ENCODE assay signal across 9 cellular contexts in genomic region chr1:40978886-40979240, GRCh38. TPM values are rescaled to one million over a fixed set of nuclear protein-coding genes. Genes with fewer than 3 reads are reported as not detected.
DNase-seq lines count a peak whose midpoint lies in the region; ATAC-seq, FAIRE-seq and TF ChIP-seq lines count a peak whose summit lies in the region.
"Had no signal": no experiment of that assay in that cellular context is flagged by ENCODE, and none has a peak within 500 bp of the region (broad histone marks: within the 10 kb centered on the region; RNA-seq: fewer than 3 reads in every experiment).

No MANE protein-coding gene starts in this region.

- H3K27ac ChIP-seq in kidney (ENCODE audit: low read depth in 2 of 2, low read length in 2 of 2) (peak overlapping the region; percentile 90 to 92), substantia nigra (ENCODE audit: low read depth, low read length, poor library complexity, severe bottlenecking) (peak overlapping the region; percentile 92)

- peak overlapping the region; percentile 83 to 84 for H3K9ac ChIP-seq in kidney (ENCODE audit: low read length in 2 of 2)

- H3K36me3 Mint-ChIP-seq in activated naive CD8-positive, alpha-beta T cell treated with anti-CD3 and anti-CD28 coated beads, Interleukin-2, amount 50 U/mL, for 24 hours (ENCODE audit: low read depth): peaks cover 35% of the 10 kb centered on the region

- intact Hi-C loops in kidney (cut with DNase I): no loop called here

- no peaks in the 10 kb centered on the region for H3K9me3 ChIP-seq in kidney (ENCODE audit: control insufficient read depth in 1 of 2, low read length in 2 of 2)

- no peak for TF ChIP-seq CTCF in kidney (IDR thresholded peaks at IDR 0.05; ENCODE audit: borderline replicate concordance, extremely low read depth, insufficient read depth)

- no peak for FAIRE-seq in kidney (lab: Jason Lieb, UNC)
- FAIRE-seq: A204.1 had no signal

- H3K4me1 ChIP-seq in kidney (ENCODE audit: control insufficient read depth in 1 of 2, insufficient read depth in 1 of 2, low read depth in 1 of 2, low read length in 2 of 2): peaks cover 9 to 12% of the 10 kb centered on the region in 2 donors

- H3K27me3 Mint-ChIP-seq in activated naive CD8-positive, alpha-beta T cell treated with anti-CD3 and anti-CD28 coated beads, Interleukin-2, amount 50 U/mL, for 24 hours: peaks cover 5% of the 10 kb centered on the region

- H3K4me1 Mint-ChIP-seq in activated naive CD8-positive, alpha-beta T cell treated with anti-CD3 and anti-CD28 coated beads, Interleukin-2, amount 50 U/mL, for 24 hours: peaks cover 62% of the 10 kb centered on the region

- H3K9me3 Mint-ChIP-seq in activated naive CD8-positive, alpha-beta T cell treated with anti-CD3 and anti-CD28 coated beads, Interleukin-2, amount 50 U/mL, for 24 hours: no peaks in the 10 kb centered on the region

- peak overlapping the region; percentile 89 for H3K27ac Mint-ChIP-seq in activated naive CD8-positive, alpha-beta T cell treated with anti-CD3 and anti-CD28 coated beads, Interleukin-2, amount 50 U/mL, for 24 hours

- peak overlapping the region; percentile 86 to 87 for H3K4me3 ChIP-seq in kidney (ENCODE audit: low read length in 2 of 2)

- ATAC-seq in activated naive CD8-positive, alpha-beta T cell treated with anti-CD3 and anti-CD28 coated beads, Interleukin-2, amount 50 U/mL, for 24 hours: no peak
- no peak for ATAC-seq in GM18870 (IDR thresholded peaks at IDR 0.05; ENCODE audit: unreplicated experiment)

- peaks cover 0 to 3% of the 10 kb centered on the region in 2 donors for H3K36me3 ChIP-seq in kidney (ENCODE audit: control insufficient read depth in 1 of 2, insufficient read depth in 2 of 2, low read length in 2 of 2)

- peak; percentile 97 for DNase-seq in DMS 273 (lab: John Stamatoyannopoulos, UW; ENCODE audit: unreplicated experiment)
- DNase-seq in DMS 273 treated with DMSO at 0.1 percent for 48 hours (lab: John Stamatoyannopoulos, UW): no peak
- no peak for DNase-seq in activated naive CD8-positive, alpha-beta T cell treated with anti-CD3 and anti-CD28 coated beads, Interleukin-2, amount 50 U/mL, for 24 hours
- peak; percentile 73 for DNase-seq in kidney
- peak in 1 of 49 donors; percentile 27 for DNase-seq in substantia nigra (lab: John Stamatoyannopoulos, UW)
- no peak for DNase-seq in NCI-H2171 treated with DMSO at 0.1 percent for 48 hours (lab: John Stamatoyannopoulos, UW)
- DNase-seq in SW 1271 (lab: John Stamatoyannopoulos, UW): no peak

- H3K4me3 Mint-ChIP-seq in activated naive CD8-positive, alpha-beta T cell treated with anti-CD3 and anti-CD28 coated beads, Interleukin-2, amount 50 U/mL, for 24 hours: peak overlapping the region; percentile 82

RNA-seq across cellular contexts. Expression of gene CTPS1, which starts 0.6 kb away (rescaled TPM):
- total RNA-seq in kidney: 23.8 TPM
- 8.8 TPM for polyA plus RNA-seq in kidney (ENCODE audit: insufficient read depth, low read depth, low replicate concordance)

RNA-seq across cellular contexts. Expression of gene SLFNL1, which starts 42.7 kb away (rescaled TPM):
- total RNA-seq in kidney: 0.50 TPM
- 0.32 TPM for polyA plus RNA-seq in kidney (ENCODE audit: insufficient read depth, low read depth, low replicate concordance)

Comparison
In these comparisons a context has a peak if more than half of its experiments do, and no peak if none do; other contexts are left out.
1. DNase-seq: peak in DMS 273 (single experiment) and kidney (single experiment); none in DMS 273 treated with DMSO at 0.1 percent for 48 hours (single experiment), activated naive CD8-positive, alpha-beta T cell treated with anti-CD3 and anti-CD28 coated beads, Interleukin-2, amount 50 U/mL, for 24 hours (single experiment), NCI-H2171 treated with DMSO at 0.1 percent for 48 hours (single experiment) and SW 1271 (0 of 2).